In genomic region chr22:26483043-26483438, GRCh38 we compare ENCODE assay signal across 8 cellular contexts. TPM values are rescaled to one million over a fixed set of nuclear protein-coding genes. Genes with fewer than 3 reads are reported as not detected.
DNase-seq lines count a peak whose midpoint lies in the region; ATAC-seq, FAIRE-seq and TF ChIP-seq lines count a peak whose summit lies in the region.

No MANE protein-coding gene starts in this region.

- peaks cover 6% of the 10 kb centered on the region for H3K36me3 ChIP-seq in CD8-positive, alpha-beta memory T cell (ENCODE audit: insufficient read depth, low read length)
- peaks cover 2 to 8% (median 4%) of the 10 kb centered on the region in 4 experiments; a peak in 6 of 8 replicates for H3K36me3 ChIP-seq in H1 (ENCODE audit: control insufficient read depth in 2 of 4, insufficient read depth in 4 of 4, low read length in 3 of 4)
- H3K36me3 ChIP-seq in neuron (ENCODE audit: insufficient read depth, low read length) = peaks cover 17% of the 10 kb centered on the region

- peaks cover 64 to 78% (median 75%) of the 10 kb centered on the region in 3 donors for H3K4me1 Mint-ChIP-seq in CD8-positive, alpha-beta memory T cell

- H3K23me2 ChIP-seq in H1 (ENCODE audit: low read depth, low read length) = peaks cover 11% of the 10 kb centered on the region

- 15% methylated on average over 7 of the region's 7 CpGs; no CpG with 5 or more reads in 1 of the 2 experiments for whole genome bisulfite sequencing in H1 (ENCODE audit: extremely low coverage in 1 of 2, insufficient coverage in 1 of 2, insufficient read length in 1 of 2, insufficient replicate concordance in 2 of 2, low coverage in 1 of 2, low lambda C conversion rate in 2 of 2, missing lambda C conversion rate in 1 of 2), 2 experiments

- no peak overlapping the region for H2BK20ac ChIP-seq in H1 (ENCODE audit: low read length)

- H3K18ac ChIP-seq in H1 (ENCODE audit: extremely low read depth, low read length) = 0 out of 2 replicates have a peak overlapping the region, but pooled peaks have one; percentile 13

- H3K4me1 ChIP-seq in CD8-positive, alpha-beta memory T cell (ENCODE audit: insufficient read depth, low read length) = peaks cover 57% of the 10 kb centered on the region
- H3K4me1 ChIP-seq in H1 (replicated peaks in 1 of 4; ENCODE audit: control insufficient read depth in 3 of 4, insufficient read depth in 4 of 4, low read length in 3 of 4) (peaks cover 0 to 14% (median 6%) of the 10 kb centered on the region in 4 experiments; a peak in 5 of 7 replicates), neuron (ENCODE audit: insufficient read depth, low read length) (peaks cover 53% of the 10 kb centered on the region)

- H2AFZ ChIP-seq in H1 (ENCODE audit: low read length) = no peak overlapping the region; the same call in 1 of the 2 replicates
- H2AFZ ChIP-seq in neuron (ENCODE audit: low read depth, low read length) = peak overlapping the region; percentile 90

- H2BK120ac ChIP-seq in H1 (replicated peaks; ENCODE audit: low read depth, low read length) = no peak overlapping the region

- no peak overlapping the region for H3K23ac ChIP-seq in H1 (ENCODE audit: insufficient read length)

- no peaks in the 10 kb centered on the region for H3K27me3 Mint-ChIP-seq in CD8-positive, alpha-beta memory T cell

- no peak overlapping the region for H3K4ac ChIP-seq in H1 (replicated peaks; ENCODE audit: insufficient read length, low read depth, low read length)

- peak overlapping the region; percentile 45 for H4K5ac ChIP-seq in H1 (ENCODE audit: insufficient read length, low read depth, low read length)

- no peak overlapping the region for H3K14ac ChIP-seq in H1 (ENCODE audit: insufficient read length)

- peak overlapping the region; percentile 99 for H4K8ac ChIP-seq in H1 (ENCODE audit: extremely low read depth, insufficient read depth, low read length)

- H3K9me3 Mint-ChIP-seq in CD8-positive, alpha-beta memory T cell = no peaks in the 10 kb centered on the region

- no peak for TF ChIP-seq CTCF in LNCaP clone FGC (IDR thresholded peaks at IDR 0.05; ENCODE audit: control insufficient read depth, extremely low read depth, insufficient read depth)
- TF ChIP-seq CTCF in H1 (IDR thresholded peaks at IDR 0.05; ENCODE audit: control extremely low read depth in 1 of 3, insufficient read depth in 1 of 3, low read depth in 1 of 3, low read length in 3 of 3) = no peak

- H4K91ac ChIP-seq in H1 (replicated peaks; ENCODE audit: insufficient read length, low read length) = peak overlapping the region; percentile 71

- peaks cover 6% of the 10 kb centered on the region; the same call in 1 of the 2 replicates for H3K79me1 ChIP-seq in H1 (ENCODE audit: low read depth, low read length)

- TF ChIP-seq POLR2A in H1 (IDR thresholded peaks at IDR 0.05; ENCODE audit: control extremely low read depth in 1 of 2, low read depth in 2 of 2, low read length in 2 of 2) = no peak

- no peak overlapping the region for H2AK5ac ChIP-seq in H1 (ENCODE audit: low read depth, low read length)

- no peak for FAIRE-seq in H1 (lab: Jason Lieb, UNC)

- H3K4me3 Mint-ChIP-seq in CD8-positive, alpha-beta memory T cell = peak overlapping the region; percentile 81 to 98 (median 93)

- no peak for ATAC-seq in GM21526 (IDR thresholded peaks at IDR 0.05; ENCODE audit: low FRiP score, unreplicated experiment)
- no peak for ATAC-seq in HG03045 (IDR thresholded peaks at IDR 0.05; ENCODE audit: unreplicated experiment)

- H3K27me3 ChIP-seq in CD8-positive, alpha-beta memory T cell (ENCODE audit: insufficient read depth, low read length, poor library complexity, severe bottlenecking) = no peaks in the 10 kb centered on the region
- no peaks in the 10 kb centered on the region; a peak in 1 of 7 replicates for H3K27me3 ChIP-seq in H1 (replicated peaks in 1 of 4; ENCODE audit: control insufficient read depth in 3 of 4, extremely low read depth in 1 of 4, insufficient read depth in 3 of 4, low read length in 3 of 4)
- H3K27me3 ChIP-seq in neuron (ENCODE audit: insufficient read depth, low read length) = no peaks in the 10 kb centered on the region

- H3K4me2 ChIP-seq in H1 (ENCODE audit: insufficient read depth in 1 of 2, low read depth in 2 of 2, low read length in 2 of 2) = peak overlapping the region; percentile 87 to 96

- peak overlapping the region; percentile 93 for H3K27ac ChIP-seq in CD8-positive, alpha-beta memory T cell (ENCODE audit: low read depth, low read length)
- H3K27ac ChIP-seq in H1 (ENCODE audit: low read depth, low read length) = peak overlapping the region; percentile 76

- peak overlapping the region; percentile 78 for H3K56ac ChIP-seq in H1 (replicated peaks; ENCODE audit: insufficient read length, low read depth, low read length)

- H3K36me3 Mint-ChIP-seq in CD8-positive, alpha-beta memory T cell = peaks cover 1 to 49% (median 8%) of the 10 kb centered on the region in 3 donors

- H2BK12ac ChIP-seq in H1 (ENCODE audit: low read depth, low read length) = no peak overlapping the region

- H3K4me3 ChIP-seq in CD8-positive, alpha-beta memory T cell (ENCODE audit: low read length) = peak overlapping the region; percentile 53
- H3K4me3 ChIP-seq in LNCaP clone FGC (ENCODE audit: low read depth, low read length) (peak overlapping the region; percentile 94), H1 (ENCODE audit: extremely low read depth in 1 of 4, insufficient read depth in 2 of 4, low read depth in 3 of 4, low read length in 4 of 4) (peak overlapping the region; percentile 77 to 99 (median 90)), neuron (ENCODE audit: low read length) (peak overlapping the region; percentile 97)

- H2BK5ac ChIP-seq in H1 (ENCODE audit: low read depth, low read length) = peak overlapping the region; percentile 41

- H3K9me3 ChIP-seq in CD8-positive, alpha-beta memory T cell (ENCODE audit: low read length) = no peaks in the 10 kb centered on the region
- H3K9me3 ChIP-seq in H1 (ENCODE audit: insufficient read depth in 2 of 2, low read depth in 1 of 2, low read length in 1 of 2) = no peaks in the 10 kb centered on the region
- H3K9me3 ChIP-seq in neuron (ENCODE audit: low read length) = no peaks in the 10 kb centered on the region

- POLR2A ChIA-PET in CD8-positive, alpha-beta memory T cell (lab: Charles Lee) = interaction anchor here (0.8 to 3.9 kb wide), 8 partner anchors 11 to 190 kb away, joined by 3 to 34 read pairs (median 10); partner anchors contain the start of genes ASPHD2 and TFIP11
- POLR2A ChIA-PET in H1 (lab: Charles Lee; ENCODE audit: partially characterized antibody) = interaction anchor here (0.6 to 3.3 kb wide), 22 partner anchors 8 to 182 kb away, joined by 3 to 27 read pairs (median 5); partner anchors contain the start of gene TFIP11

- peaks cover 12 to 62% of the 10 kb centered on the region in 2 experiments for H3K79me2 ChIP-seq in H1 (ENCODE audit: control insufficient read depth in 1 of 2, insufficient read depth in 2 of 2, low read length in 2 of 2)

- H3K9ac ChIP-seq in H1 (replicated peaks in 1 of 4; ENCODE audit: extremely low read depth in 1 of 4, low read depth in 3 of 4, low read length in 3 of 4) = peak overlapping the region; percentile 82 to 90 (median 87)

- no peak overlapping the region for H2BK15ac ChIP-seq in H1 (ENCODE audit: low read length)

- CTCF ChIA-PET in CD8-positive, alpha-beta memory T cell (lab: Charles Lee) = interaction anchor here (0.7 to 1.7 kb wide), 5 partner anchors 9 to 183 kb away, joined by 3 to 5 read pairs (median 5); no protein-coding TSS in a partner anchor
- CTCF ChIA-PET in H1 (lab: Charles Lee; ENCODE audit: partially characterized antibody) = interaction anchor here (1.1 to 2.8 kb wide), 4 partner anchors 22 to 183 kb away, joined by 3 to 18 read pairs (median 4); no protein-coding TSS in a partner anchor

- TF ChIP-seq RAD21 in H1 (IDR thresholded peaks at IDR 0.05 in 1 of 2, conservative IDR thresholded peaks at IDR 0.05 in 1 of 2; ENCODE audit: low read depth in 2 of 2, low read length in 2 of 2) = no peak

- DNase-seq in CD8-positive, alpha-beta memory T cell = no peak
- DNase-seq in LNCaP clone FGC (ENCODE audit: low read depth) = no peak
- no peak for DNase-seq in H1 (ENCODE audit: low read depth in 1 of 2, low spot score in 2 of 2)
- no peak for DNase-seq in putamen (ENCODE audit: low spot score)
- DNase-seq in SHP77 treated with DMSO at 0.1 percent for 48 hours (lab: John Stamatoyannopoulos, UW) = no peak

- peak overlapping the region; percentile 93 to 99 (median 99) for H3K27ac Mint-ChIP-seq in CD8-positive, alpha-beta memory T cell

- TF ChIP-seq EP300 in H1 (IDR thresholded peaks at IDR 0.05; ENCODE audit: borderline replicate concordance in 1 of 2, low read depth in 2 of 2, low read length in 2 of 2) = no peak

- H4K20me1 ChIP-seq in H1 (replicated peaks in 1 of 2; ENCODE audit: control insufficient read depth in 1 of 2, insufficient read depth in 2 of 2, low read length in 2 of 2) = peaks cover 0 to 2% of the 10 kb centered on the region in 2 experiments

RNA-seq across cellular contexts. Expression of gene HPS4, which starts 0.5 kb away (rescaled TPM):
- 10 to 100 TPM; 36.7 to 36.8 TPM for total RNA-seq in CD8-positive, alpha-beta memory T cell
- polyA plus RNA-seq in CD8-positive, alpha-beta memory T cell = 18.9 TPM
- 32.9 and 35.2 TPM in 2 replicates for total RNA-seq in H1 (2021; fragmentation: NEBNext Ultra II Directional; extraction: Animal tissue kit (Norgen Biotek cat#: 25700))
- 28.0 and 35.3 TPM in 2 replicates for polyA plus RNA-seq in H1 (2011; rRNA removed)
- polyA plus RNA-seq in H1 (2011; cell fraction: cytosol; rRNA removed) = 36.6 TPM
- polyA plus RNA-seq in H1 (2011; cell fraction: nucleus; rRNA removed) = 87.4 TPM
- 25.2 to 29.6 TPM (median 27.5 TPM) in 4 replicates for polyA plus RNA-seq in H1 (2012, experiment 1 of 2)
- 7.8 TPM for polyA plus RNA-seq in H1 (2012, experiment 2 of 2)
- 27.8 TPM for polyA plus RNA-seq in H1 (2013, experiment 1 of 2)
- 23.4 TPM for polyA plus RNA-seq in H1 (2013, experiment 2 of 2)
- polyA minus RNA-seq in H1 (2011; rRNA and poly(A)+ RNA removed) = 37.3 and 43.0 TPM in 2 replicates
- 36.5 TPM for polyA minus RNA-seq in H1 (2011; cell fraction: cytosol; rRNA and poly(A)+ RNA removed)
- 57.3 TPM for polyA minus RNA-seq in H1 (2011; cell fraction: nucleus; rRNA and poly(A)+ RNA removed)

RNA-seq across cellular contexts. Expression of gene SRRD, which starts 0.6 kb away (rescaled TPM):
- 10 to 100 TPM; 32.8 to 33.3 TPM for total RNA-seq in CD8-positive, alpha-beta memory T cell
- 28.5 TPM for polyA plus RNA-seq in CD8-positive, alpha-beta memory T cell
- total RNA-seq in H1 (2021; fragmentation: NEBNext Ultra II Directional; extraction: Animal tissue kit (Norgen Biotek cat#: 25700)) = 25.3 and 26.3 TPM in 2 replicates
- polyA plus RNA-seq in H1 (2011; rRNA removed) = 9.9 and 17.1 TPM in 2 replicates
- polyA plus RNA-seq in H1 (2011; cell fraction: cytosol; rRNA removed) = 16.4 TPM
- 6.5 TPM for polyA plus RNA-seq in H1 (2011; cell fraction: nucleus; rRNA removed)
- 14.9 to 35.1 TPM (median 20.6 TPM) in 4 replicates for polyA plus RNA-seq in H1 (2012, experiment 1 of 2)
- polyA plus RNA-seq in H1 (2012, experiment 2 of 2) = 5.2 TPM
- 10.2 TPM for polyA plus RNA-seq in H1 (2013, experiment 1 of 2)
- 9.9 TPM for polyA plus RNA-seq in H1 (2013, experiment 2 of 2)
- 31.2 and 33.3 TPM in 2 replicates for polyA minus RNA-seq in H1 (2011; rRNA and poly(A)+ RNA removed)
- 6.1 TPM for polyA minus RNA-seq in H1 (2011; cell fraction: cytosol; rRNA and poly(A)+ RNA removed)
- polyA minus RNA-seq in H1 (2011; cell fraction: nucleus; rRNA and poly(A)+ RNA removed) = 15.8 TPM

RNA-seq across cellular contexts. Expression of gene TFIP11, which starts 29.2 kb away (rescaled TPM):
- total RNA-seq in CD8-positive, alpha-beta memory T cell = 10 to 100 TPM; 53.9 to 58.8 TPM
- 41.5 TPM for polyA plus RNA-seq in CD8-positive, alpha-beta memory T cell
- total RNA-seq in H1 (2021; fragmentation: NEBNext Ultra II Directional; extraction: Animal tissue kit (Norgen Biotek cat#: 25700)) = 23.9 and 28.3 TPM in 2 replicates
- 18.1 and 18.4 TPM in 2 replicates for polyA plus RNA-seq in H1 (2011; rRNA removed)
- 23.4 TPM for polyA plus RNA-seq in H1 (2011; cell fraction: cytosol; rRNA removed)
- polyA plus RNA-seq in H1 (2011; cell fraction: nucleus; rRNA removed) = 26.2 TPM
- 24.2 to 28.8 TPM (median 27.7 TPM) in 4 replicates for polyA plus RNA-seq in H1 (2012, experiment 1 of 2)
- polyA plus RNA-seq in H1 (2012, experiment 2 of 2) = 10.5 TPM
- polyA plus RNA-seq in H1 (2013, experiment 1 of 2) = 11.5 TPM
- polyA plus RNA-seq in H1 (2013, experiment 2 of 2) = 9.4 TPM
- polyA minus RNA-seq in H1 (2011; rRNA and poly(A)+ RNA removed) = 37.2 and 40.4 TPM in 2 replicates
- 18.1 TPM for polyA minus RNA-seq in H1 (2011; cell fraction: cytosol; rRNA and poly(A)+ RNA removed)
- polyA minus RNA-seq in H1 (2011; cell fraction: nucleus; rRNA and poly(A)+ RNA removed) = 27.6 TPM

RNA-seq across cellular contexts. Expression of gene ASPHD2, which starts 54.0 kb away (rescaled TPM):
- 10 to 100 TPM; 13.1 to 14.2 TPM for total RNA-seq in CD8-positive, alpha-beta memory T cell
- 4.1 TPM for polyA plus RNA-seq in CD8-positive, alpha-beta memory T cell
- 11.0 and 11.1 TPM in 2 replicates for total RNA-seq in H1 (2021; fragmentation: NEBNext Ultra II Directional; extraction: Animal tissue kit (Norgen Biotek cat#: 25700))
- 7.2 and 8.1 TPM in 2 replicates for polyA plus RNA-seq in H1 (2011; rRNA removed)
- polyA plus RNA-seq in H1 (2011; cell fraction: cytosol; rRNA removed) = 6.7 TPM
- 7.9 TPM for polyA plus RNA-seq in H1 (2011; cell fraction: nucleus; rRNA removed)
- 5.3 to 7.6 TPM (median 7.1 TPM) in 4 replicates for polyA plus RNA-seq in H1 (2012, experiment 1 of 2)
- 5.6 TPM for polyA plus RNA-seq in H1 (2012, experiment 2 of 2)
- 8.7 TPM for polyA plus RNA-seq in H1 (2013, experiment 1 of 2)
- 8.7 TPM for polyA plus RNA-seq in H1 (2013, experiment 2 of 2)
- 8.7 and 9.2 TPM in 2 replicates for polyA minus RNA-seq in H1 (2011; rRNA and poly(A)+ RNA removed)
- 6.6 TPM for polyA minus RNA-seq in H1 (2011; cell fraction: cytosol; rRNA and poly(A)+ RNA removed)
- polyA minus RNA-seq in H1 (2011; cell fraction: nucleus; rRNA and poly(A)+ RNA removed) = 7.5 TPM
